In genomic region chr10:71985542-71986250, GRCh38 we compare ENCODE assay signal across 10 cellular contexts. TPM values are rescaled to one million over a fixed set of nuclear protein-coding genes. Genes with fewer than 3 reads are reported as not detected.
A peak's percentile ranks its signal among the peaks of the same experiment; 100 is the strongest.
DNase-seq lines count a peak whose midpoint lies in the region; ATAC-seq, FAIRE-seq and TF ChIP-seq lines count a peak whose summit lies in the region.
"Had no signal": no experiment of that assay in that cellular context is flagged by ENCODE, and none has a peak within 500 bp of the region (broad histone marks: within the 10 kb centered on the region; RNA-seq: fewer than 3 reads in every experiment).

No MANE protein-coding gene starts in this region.

- H3K79me2 ChIP-seq in endothelial cell of umbilical vein (ENCODE audit: control insufficient read depth, insufficient read depth, low read length) = no peaks in the 10 kb centered on the region

- no peak for DNase-seq in Calu3
- DNase-seq in endothelial cell of umbilical vein (ENCODE audit: low read depth, low spot score) = peak; percentile 81
- DNase-seq in ovary = peak in 2 of 5 donors; percentile 46 to 63
- DNase-seq in activated CD8-positive, alpha-beta memory T cell treated with anti-CD3 and anti-CD28 coated beads, Interleukin-2, amount 50 U/mL, for 4 hours = no peak
- DNase-seq in NCI-H345 treated with DMSO at 0.1 percent for 48 hours (lab: John Stamatoyannopoulos, UW; ENCODE audit: unreplicated experiment) = no peak
- DNase-seq in DMS 273 (lab: John Stamatoyannopoulos, UW; ENCODE audit: unreplicated experiment) = no peak
- DNase-seq: GF-D8 had no signal

- no peaks in the 10 kb centered on the region for H3K27me3 ChIP-seq in endothelial cell of umbilical vein (ENCODE audit: control insufficient read depth in 2 of 2, insufficient read depth in 2 of 2, low read length in 2 of 2)
- no peaks in the 10 kb centered on the region for H3K27me3 ChIP-seq in ovary

- no peak for TF ChIP-seq CTCF in Calu3 (IDR thresholded peaks at IDR 0.05; ENCODE audit: unreplicated experiment)
- no peak for TF ChIP-seq CTCF in endothelial cell of umbilical vein (IDR thresholded peaks at IDR 0.05; ENCODE audit: extremely low read depth in 1 of 2, insufficient read depth in 1 of 2, low read depth in 1 of 2, low read length in 2 of 2)
- no peak for TF ChIP-seq CTCF in ovary (IDR thresholded peaks at IDR 0.05)

- no peak overlapping the region for H3K4me2 ChIP-seq in endothelial cell of umbilical vein (ENCODE audit: insufficient read depth, low read length)

- H3K27ac Mint-ChIP-seq in Calu3 (ENCODE audit: unreplicated experiment) = peak overlapping the region; percentile 11

- ATAC-seq in HG03175 (IDR thresholded peaks at IDR 0.05; ENCODE audit: unreplicated experiment) = peak; percentile 53
- ATAC-seq in HG03159 (IDR thresholded peaks at IDR 0.05; ENCODE audit: unreplicated experiment) = no peak

- dilution Hi-C loops in endothelial cell of umbilical vein (cut with MboI; ENCODE audit: extremely low pct_ligation_motif_present, low sequenced_read_pairs) = no loop called here

- no peak overlapping the region for H3K4me3 ChIP-seq in endothelial cell of umbilical vein (replicated peaks in 1 of 3; ENCODE audit: insufficient read depth in 1 of 3, low read depth in 1 of 3, low read length in 3 of 3)
- H3K4me3 ChIP-seq in ovary = no peak overlapping the region

- no peaks in the 10 kb centered on the region for H4K20me1 ChIP-seq in endothelial cell of umbilical vein (replicated peaks; ENCODE audit: control insufficient read depth, extremely low read depth, insufficient read depth, low read length)

- no peaks in the 10 kb centered on the region for H3K9me1 ChIP-seq in endothelial cell of umbilical vein (replicated peaks; ENCODE audit: control insufficient read depth, extremely low read depth, insufficient read depth, low read length)

- H3K36me3 ChIP-seq in endothelial cell of umbilical vein (ENCODE audit: control insufficient read depth in 2 of 2, extremely low read depth in 1 of 2, insufficient read depth in 2 of 2, low read length in 2 of 2) = no peaks in the 10 kb centered on the region
- no peaks in the 10 kb centered on the region for H3K36me3 ChIP-seq in ovary

- no peaks in the 10 kb centered on the region for H3K27me3 Mint-ChIP-seq in Calu3 (ENCODE audit: unreplicated experiment)

- H3K4me1 ChIP-seq in endothelial cell of umbilical vein (ENCODE audit: control insufficient read depth, extremely low read depth, insufficient read depth, low read length) (peaks cover 28% of the 10 kb centered on the region), ovary (ENCODE audit: insufficient read depth) (peaks cover 41% of the 10 kb centered on the region)

- H3K36me3 Mint-ChIP-seq in Calu3 (ENCODE audit: insufficient read depth, unreplicated experiment) = peaks cover 4% of the 10 kb centered on the region

- peak; percentile 84 for FAIRE-seq in endothelial cell of umbilical vein (lab: Jason Lieb, UNC)
- FAIRE-seq: TTC549 had no signal

- TF ChIP-seq POLR2A in endothelial cell of umbilical vein (IDR thresholded peaks at IDR 0.05; ENCODE audit: low read depth, low read length) (no peak), ovary (IDR thresholded peaks at IDR 0.05) (no peak)

- H3K9ac ChIP-seq in endothelial cell of umbilical vein (replicated peaks; ENCODE audit: extremely low read depth, insufficient read depth, low read length) = no peak overlapping the region

- H3K27ac ChIP-seq in endothelial cell of umbilical vein (ENCODE audit: insufficient read depth, low read depth, low read length) = no peak overlapping the region
- peak overlapping the region; percentile 37 to 88 for H3K27ac ChIP-seq in ovary

- no peaks in the 10 kb centered on the region for H3K9me3 ChIP-seq in endothelial cell of umbilical vein (replicated peaks; ENCODE audit: control insufficient read depth, insufficient read depth, low read length)
- no peaks in the 10 kb centered on the region for H3K9me3 ChIP-seq in ovary

- peaks cover 10% of the 10 kb centered on the region for H3K4me1 Mint-ChIP-seq in Calu3 (ENCODE audit: low read depth, unreplicated experiment)

- no TSS peak for BruUV-seq in Calu3 (replicated peaks; lab: Mats Ljungman, UMichigan)
- no TSS peak for BruUV-seq in endothelial cell of umbilical vein (replicated peaks; lab: Mats Ljungman, UMichigan)

- intact Hi-C loops in Calu3 (cut with micrococcal nuclease; ENCODE audit: unreplicated experiment) = no loop called here
- intact Hi-C loops in endothelial cell of umbilical vein (cut with micrococcal nuclease) = no loop called here
- intact Hi-C loops in ovary (cut with DNase I) = no loop called here

- WGBS in ovary, 3 donors = 25 to 37% (median 29%) methylated on average over 4 of the region's 4 CpGs

- H3K9me3 Mint-ChIP-seq in Calu3 (ENCODE audit: low read depth, unreplicated experiment) = peaks cover 2% of the 10 kb centered on the region

- H3K4me3 Mint-ChIP-seq in Calu3 (ENCODE audit: low read depth, unreplicated experiment) = no peak overlapping the region

- TF ChIP-seq EP300 in ovary (IDR thresholded peaks at IDR 0.05) = no peak

- POLR2A ChIA-PET in endothelial cell of umbilical vein (lab: Charles Lee) = interaction anchor here (0.7 kb wide), 1 partner anchor 86 kb away, joined by 4 read pairs; no protein-coding TSS in a partner anchor

- CTCF ChIA-PET in Calu3 (lab: Charles Lee) (interaction anchor here (1.6 kb wide), 1 partner anchor 12 kb away, joined by 4 read pairs; no protein-coding TSS in a partner anchor), endothelial cell of umbilical vein (lab: Charles Lee) (interaction anchor here (1.6 kb wide), 2 partner anchors 24 to 63 kb away, joined by 4 to 16 read pairs; no protein-coding TSS in a partner anchor)

- no peak overlapping the region for H2AFZ ChIP-seq in endothelial cell of umbilical vein (ENCODE audit: low read depth, low read length)

TF ChIP-seq in endothelial cell of umbilical vein, 7 proteins besides CTCF, POLR2A, EP300 and RAD21:
- TF ChIP-seq FOS (IDR thresholded peaks at IDR 0.05; ENCODE audit: borderline replicate concordance, insufficient read depth, low read length) = no peak
- no peak for TF ChIP-seq POLR2AphosphoS5 (IDR thresholded peaks at IDR 0.05; ENCODE audit: insufficient read depth, low read depth, low read length)
- TF ChIP-seq GATA2 (IDR thresholded peaks at IDR 0.05; ENCODE audit: insufficient read depth, insufficient read length, low read depth, low read length) = no peak
- TF ChIP-seq EZH2 (IDR thresholded peaks at IDR 0.05; ENCODE audit: borderline replicate concordance, low read depth, low read length, severe bottlenecking) = no peak
- TF ChIP-seq MAX (IDR thresholded peaks at IDR 0.05; ENCODE audit: insufficient read depth, insufficient read length) = no peak
- TF ChIP-seq JUN (IDR thresholded peaks at IDR 0.05; ENCODE audit: borderline replicate concordance, insufficient read depth, insufficient read length, low read depth) = no peak
- TF ChIP-seq MYC (IDR thresholded peaks at IDR 0.05; ENCODE audit: low read depth, low read length) = no peak

RNA-seq across cellular contexts. Expression of gene CHST3, which starts 21.5 kb away (rescaled TPM):
- total RNA-seq in Calu3 (2022) (14.3 and 32.4 TPM in 2 replicates), endothelial cell of umbilical vein (10.0 and 11.5 TPM in 2 replicates), ovary (10 to 100 TPM; 26.0 to 69.2 (median 36.1) TPM)
- polyA plus RNA-seq in endothelial cell of umbilical vein (5.5 and 6.0 TPM in 2 replicates), ovary (10 to 100 TPM; 16.4 to 51.0 TPM)
- polyA plus RNA-seq in endothelial cell of umbilical vein (2011; cell fraction: cytosol; rRNA removed) = 5.4 and 5.5 TPM in 2 replicates
- polyA plus RNA-seq in endothelial cell of umbilical vein (2011; cell fraction: nucleus; rRNA removed) = 4.6 TPM in 2 replicates
- 6.2 and 6.4 TPM in 2 replicates for polyA plus RNA-seq in endothelial cell of umbilical vein (2012)
- 11.7 and 12.7 TPM in 2 replicates for polyA minus RNA-seq in endothelial cell of umbilical vein
- 10.8 TPM for polyA minus RNA-seq in endothelial cell of umbilical vein (2011; cell fraction: cytosol; rRNA and poly(A)+ RNA removed)
- 4.2 and 4.7 TPM in 2 replicates for polyA minus RNA-seq in endothelial cell of umbilical vein (2011; cell fraction: nucleus; rRNA and poly(A)+ RNA removed)
